ENCODE assay signal across 18 cellular contexts in the genomic region with DNA sequence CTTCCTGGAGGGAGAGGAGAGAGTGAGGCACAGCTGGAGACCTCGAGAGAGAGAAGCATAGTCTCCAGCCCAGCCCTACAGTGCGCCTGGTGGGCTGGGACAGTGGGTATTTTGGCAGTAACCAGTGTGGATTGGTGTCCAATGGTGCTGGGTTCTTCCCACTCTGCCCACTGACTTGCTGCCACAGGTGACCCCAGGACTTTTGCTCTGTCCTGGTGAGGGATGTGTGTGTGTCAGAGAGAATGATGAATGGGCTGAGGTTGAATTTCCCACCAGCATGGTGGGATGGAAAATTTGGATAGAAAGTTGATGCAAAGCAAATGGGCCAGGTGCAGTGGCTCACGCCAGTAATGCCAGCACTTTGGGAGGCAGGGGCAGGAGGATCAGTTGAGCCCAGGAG. TPM values are rescaled to one million over a fixed set of nuclear protein-coding genes. Genes with fewer than 3 reads are reported as not detected.
"Had no signal": no experiment of that assay in that cellular context is flagged by ENCODE, and none has a peak within 500 bp of the region (broad histone marks: within the 10 kb centered on the region; RNA-seq: fewer than 3 reads in every experiment).

No MANE protein-coding gene starts in this region.

- DNase-seq: central memory CD4-positive, alpha-beta T cell; cortex of kidney; dorsolateral prefrontal cortex; effector CD8-positive, alpha-beta T cell; foreskin melanocyte; hippocampal formation; kidney glomerular epithelial cell; mammary epithelial cell; mucosa of descending colon; naive thymus-derived CD8-positive, alpha-beta T cell; occipital lobe; stimulated activated CD4-positive, alpha-beta T cell treated with anti-CD3 and anti-CD28 coated beads, Interleukin-2, amount 100 ng/mL, for 24 hours; stimulated activated CD4-positive, alpha-beta T cell treated with anti-CD3 and anti-CD28 coated beads, Interleukin-4, amount 100 ng/mL, for 4 hours; stimulated activated naive CD4-positive, alpha-beta T cell had no signal

- H3K4me1 ChIP-seq: tibial nerve had no signal

- ATAC-seq: mucosa of descending colon; naive thymus-derived CD8-positive, alpha-beta T cell; pancreas; sciatic nerve had no signal

- H3K36me3 ChIP-seq: pancreas, tibial nerve had no signal

- H3K9me3 ChIP-seq: mucosa of descending colon, pancreas had no signal

- H3K27me3 ChIP-seq: dorsolateral prefrontal cortex, pancreas, tibial nerve had no signal

- H3K27ac ChIP-seq: dorsolateral prefrontal cortex, pancreas, skin epidermis, tibial nerve had no signal

- H3K4me3 ChIP-seq: dorsolateral prefrontal cortex, mucosa of descending colon, pancreas, skin epidermis, tibial nerve had no signal

RNA-seq across cellular contexts. Expression of a gene that starts 26.3 kb away (rescaled TPM):
- total RNA-seq: naive thymus-derived CD8-positive, alpha-beta T cell had no signal
- polyA plus RNA-seq: naive thymus-derived CD8-positive, alpha-beta T cell had no signal
